1 cellular context compared by ENCODE assay signal in genomic region chr15:69462493-69463181, GRCh38.
TF ChIP-seq lines count a peak whose summit lies in the region.

No MANE protein-coding gene starts in this region.

TF ChIP-seq in SK-N-SH, 30 proteins besides CTCF, POLR2A, EP300 and RAD21 (continued from another document):
- TF ChIP-seq PBX3 (IDR thresholded peaks at IDR 0.05) (peak; percentile 34; the same call in 1 of the 2 replicates), GATA2 (CRISPR knock-in tag; IDR thresholded peaks at IDR 0.05) (no peak), FOSL2 (IDR thresholded peaks at IDR 0.05; ENCODE audit: borderline replicate concordance, low read depth) (no peak), POLR2AphosphoS5 (IDR thresholded peaks at IDR 0.05; ENCODE audit: low read depth, low read length) (peak; percentile 90), TEAD4 (IDR thresholded peaks at IDR 0.05; ENCODE audit: borderline replicate concordance, insufficient read depth) (no peak), REST (IDR thresholded peaks at IDR 0.05; ENCODE audit: low read depth, low read length) (peak; percentile 43; the same call in 1 of the 2 replicates), GABPA (IDR thresholded peaks at IDR 0.05; ENCODE audit: low read depth) (peak; percentile 9; the same call in 1 of the 2 replicates), NRF1 (IDR thresholded peaks at IDR 0.05; ENCODE audit: low read depth, low read length) (peak; percentile 93), MEF2A (IDR thresholded peaks at IDR 0.05; ENCODE audit: borderline replicate concordance, low read depth) (no peak)
